ENCODE assay signal across 19 cellular contexts in the genomic region with DNA sequence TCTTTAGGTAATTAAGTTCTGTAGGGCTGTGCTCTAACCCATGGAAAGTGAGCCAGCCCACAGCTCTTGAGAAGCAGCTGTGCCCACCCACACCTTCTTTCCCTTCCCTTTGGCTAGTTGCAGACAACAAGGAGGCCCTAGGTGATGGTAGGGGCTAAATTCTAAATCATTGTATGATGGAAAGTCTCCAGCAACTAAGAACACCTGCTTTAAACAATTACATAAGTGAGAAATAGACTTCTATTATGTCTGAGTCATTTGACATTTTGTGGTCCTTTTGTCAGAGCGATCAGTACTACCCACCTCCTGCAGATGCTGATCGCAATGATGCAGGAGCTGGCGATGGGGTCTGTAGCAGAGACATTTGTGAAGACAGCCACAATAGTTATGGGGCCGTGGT.
"Had no signal": no experiment of that assay in that cellular context is flagged by ENCODE, and none has a peak within 500 bp of the region (broad histone marks: within the 10 kb centered on the region; RNA-seq: fewer than 3 reads in every experiment).

No MANE protein-coding gene starts in this region.

- DNase-seq: activated CD4-positive, alpha-beta memory T cell treated with anti-CD3 and anti-CD28 coated beads for 36 hours; activated CD4-positive, alpha-beta T cell treated with anti-CD3 and anti-CD28 coated beads for 4 hours; activated CD4-positive, CD25-positive, alpha-beta regulatory T cell; activated naive CD4-positive, alpha-beta T cell treated with anti-CD3 and anti-CD28 coated beads for 36 hours; activated T-cell treated with anti-CD3 and anti-CD28 coated beads, Interleukin-2, amount 50 U/mL, for 72 hours; central memory CD4-positive, alpha-beta T cell; endodermal cell; foreskin keratinocyte; kidney glomerular epithelial cell; lower lobe of right lung; mesenchymal stem cell; naive thymus-derived CD8-positive, alpha-beta T cell; occipital lobe; right cardiac atrium; spleen; stomach; tibial artery had no signal

- H3K9me3 Mint-ChIP-seq: activated CD4-positive, alpha-beta memory T cell treated with anti-CD3 and anti-CD28 coated beads for 36 hours; activated naive CD4-positive, alpha-beta T cell treated with anti-CD3 and anti-CD28 coated beads for 36 hours; activated T-cell treated with anti-CD3 and anti-CD28 coated beads, Interleukin-2, amount 50 U/mL, for 72 hours; endodermal cell; naive thymus-derived CD8-positive, alpha-beta T cell; neural progenitor cell had no signal

- ATAC-seq: foreskin keratinocyte; left lobe of liver; lower lobe of right lung; naive thymus-derived CD8-positive, alpha-beta T cell; right cardiac atrium had no signal

- H3K4me3 Mint-ChIP-seq: activated CD4-positive, alpha-beta memory T cell treated with anti-CD3 and anti-CD28 coated beads for 36 hours; activated naive CD4-positive, alpha-beta T cell treated with anti-CD3 and anti-CD28 coated beads for 36 hours; activated T-cell treated with anti-CD3 and anti-CD28 coated beads, Interleukin-2, amount 50 U/mL, for 72 hours; endodermal cell; naive thymus-derived CD8-positive, alpha-beta T cell; neural progenitor cell had no signal

- H3K27ac Mint-ChIP-seq: activated CD4-positive, alpha-beta memory T cell treated with anti-CD3 and anti-CD28 coated beads for 36 hours; activated naive CD4-positive, alpha-beta T cell treated with anti-CD3 and anti-CD28 coated beads for 36 hours; activated T-cell treated with anti-CD3 and anti-CD28 coated beads, Interleukin-2, amount 50 U/mL, for 72 hours; endodermal cell; naive thymus-derived CD8-positive, alpha-beta T cell; neural progenitor cell had no signal

- H3K36me3 Mint-ChIP-seq: activated CD4-positive, alpha-beta memory T cell treated with anti-CD3 and anti-CD28 coated beads for 36 hours; naive thymus-derived CD8-positive, alpha-beta T cell; neural progenitor cell had no signal
